ENCODE assay signal across 1 cellular context in genomic region chr3:100053929-100054620, GRCh38.
TF ChIP-seq lines count a peak whose summit lies in the region.

No MANE protein-coding gene starts in this region.

TF ChIP-seq in H1, 55 proteins besides CTCF, POLR2A, EP300 and RAD21 (continued from another document):
- TF ChIP-seq USF2 (IDR thresholded peaks at IDR 0.05; ENCODE audit: low read length) (no peak), POU5F1 (IDR thresholded peaks at IDR 0.05; ENCODE audit: low read depth, low read length) (no peak), SUZ12 (IDR thresholded peaks at IDR 0.05; ENCODE audit: low read length) (no peak), ZNF274 (IDR thresholded peaks at IDR 0.05; ENCODE audit: borderline replicate concordance, extremely low read depth, low read length) (no peak), SIRT6 (IDR thresholded peaks at IDR 0.05; ENCODE audit: low read length) (no peak), EZH2 (IDR thresholded peaks at IDR 0.05; ENCODE audit: low read depth, low read length, severe bottlenecking) (no peak), NRF1 (IDR thresholded peaks at IDR 0.05; ENCODE audit: low read depth, low read length) (no peak)
